ENCODE assay signal across 1 cellular context in the genomic region with DNA sequence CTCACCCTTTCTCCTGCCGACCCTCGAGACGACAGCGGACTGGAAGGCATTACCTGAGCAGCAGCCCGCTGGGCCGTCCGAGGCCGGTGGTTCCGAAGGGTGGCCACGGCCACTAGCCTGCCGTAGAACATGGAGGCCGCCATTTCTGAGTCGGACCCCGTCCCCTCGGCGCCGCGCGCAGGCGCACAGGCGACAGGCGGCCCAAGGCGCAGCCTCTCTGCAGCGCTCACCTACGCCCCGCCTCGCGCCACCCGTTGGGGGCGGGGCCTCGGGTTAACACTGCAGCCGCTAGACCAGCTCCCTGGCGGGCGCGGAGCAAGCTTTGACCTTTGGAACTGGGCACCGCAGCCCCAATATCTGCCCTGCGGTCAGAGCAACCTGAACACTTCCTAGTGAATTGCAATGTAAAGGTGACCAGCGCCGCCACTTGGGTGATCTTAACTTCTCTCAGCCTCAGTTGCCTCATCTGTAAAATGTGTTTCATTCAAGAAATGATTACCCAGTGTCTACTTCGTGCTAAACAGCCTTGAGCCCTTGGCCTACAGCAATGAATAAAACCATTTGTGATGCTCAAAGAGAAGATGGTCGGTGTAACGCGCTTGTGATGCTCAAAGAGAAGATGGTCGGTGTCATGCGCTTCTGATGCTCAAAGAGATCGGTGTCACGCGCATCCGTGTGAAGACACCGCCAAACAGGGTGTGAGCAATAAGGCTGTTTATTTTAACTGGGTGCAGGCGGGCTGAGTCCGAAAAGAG.
TF ChIP-seq lines count a peak whose summit lies in the region.

A gene (minus strand): TSS at position 147 of the 755 bp plus-strand sequence. CDS start 4 bp downstream, at position 143.

TF ChIP-seq in GM23338, 12 proteins besides CTCF, POLR2A, EP300 and RAD21 (continued from another document):
- TF ChIP-seq, protein P1, sequence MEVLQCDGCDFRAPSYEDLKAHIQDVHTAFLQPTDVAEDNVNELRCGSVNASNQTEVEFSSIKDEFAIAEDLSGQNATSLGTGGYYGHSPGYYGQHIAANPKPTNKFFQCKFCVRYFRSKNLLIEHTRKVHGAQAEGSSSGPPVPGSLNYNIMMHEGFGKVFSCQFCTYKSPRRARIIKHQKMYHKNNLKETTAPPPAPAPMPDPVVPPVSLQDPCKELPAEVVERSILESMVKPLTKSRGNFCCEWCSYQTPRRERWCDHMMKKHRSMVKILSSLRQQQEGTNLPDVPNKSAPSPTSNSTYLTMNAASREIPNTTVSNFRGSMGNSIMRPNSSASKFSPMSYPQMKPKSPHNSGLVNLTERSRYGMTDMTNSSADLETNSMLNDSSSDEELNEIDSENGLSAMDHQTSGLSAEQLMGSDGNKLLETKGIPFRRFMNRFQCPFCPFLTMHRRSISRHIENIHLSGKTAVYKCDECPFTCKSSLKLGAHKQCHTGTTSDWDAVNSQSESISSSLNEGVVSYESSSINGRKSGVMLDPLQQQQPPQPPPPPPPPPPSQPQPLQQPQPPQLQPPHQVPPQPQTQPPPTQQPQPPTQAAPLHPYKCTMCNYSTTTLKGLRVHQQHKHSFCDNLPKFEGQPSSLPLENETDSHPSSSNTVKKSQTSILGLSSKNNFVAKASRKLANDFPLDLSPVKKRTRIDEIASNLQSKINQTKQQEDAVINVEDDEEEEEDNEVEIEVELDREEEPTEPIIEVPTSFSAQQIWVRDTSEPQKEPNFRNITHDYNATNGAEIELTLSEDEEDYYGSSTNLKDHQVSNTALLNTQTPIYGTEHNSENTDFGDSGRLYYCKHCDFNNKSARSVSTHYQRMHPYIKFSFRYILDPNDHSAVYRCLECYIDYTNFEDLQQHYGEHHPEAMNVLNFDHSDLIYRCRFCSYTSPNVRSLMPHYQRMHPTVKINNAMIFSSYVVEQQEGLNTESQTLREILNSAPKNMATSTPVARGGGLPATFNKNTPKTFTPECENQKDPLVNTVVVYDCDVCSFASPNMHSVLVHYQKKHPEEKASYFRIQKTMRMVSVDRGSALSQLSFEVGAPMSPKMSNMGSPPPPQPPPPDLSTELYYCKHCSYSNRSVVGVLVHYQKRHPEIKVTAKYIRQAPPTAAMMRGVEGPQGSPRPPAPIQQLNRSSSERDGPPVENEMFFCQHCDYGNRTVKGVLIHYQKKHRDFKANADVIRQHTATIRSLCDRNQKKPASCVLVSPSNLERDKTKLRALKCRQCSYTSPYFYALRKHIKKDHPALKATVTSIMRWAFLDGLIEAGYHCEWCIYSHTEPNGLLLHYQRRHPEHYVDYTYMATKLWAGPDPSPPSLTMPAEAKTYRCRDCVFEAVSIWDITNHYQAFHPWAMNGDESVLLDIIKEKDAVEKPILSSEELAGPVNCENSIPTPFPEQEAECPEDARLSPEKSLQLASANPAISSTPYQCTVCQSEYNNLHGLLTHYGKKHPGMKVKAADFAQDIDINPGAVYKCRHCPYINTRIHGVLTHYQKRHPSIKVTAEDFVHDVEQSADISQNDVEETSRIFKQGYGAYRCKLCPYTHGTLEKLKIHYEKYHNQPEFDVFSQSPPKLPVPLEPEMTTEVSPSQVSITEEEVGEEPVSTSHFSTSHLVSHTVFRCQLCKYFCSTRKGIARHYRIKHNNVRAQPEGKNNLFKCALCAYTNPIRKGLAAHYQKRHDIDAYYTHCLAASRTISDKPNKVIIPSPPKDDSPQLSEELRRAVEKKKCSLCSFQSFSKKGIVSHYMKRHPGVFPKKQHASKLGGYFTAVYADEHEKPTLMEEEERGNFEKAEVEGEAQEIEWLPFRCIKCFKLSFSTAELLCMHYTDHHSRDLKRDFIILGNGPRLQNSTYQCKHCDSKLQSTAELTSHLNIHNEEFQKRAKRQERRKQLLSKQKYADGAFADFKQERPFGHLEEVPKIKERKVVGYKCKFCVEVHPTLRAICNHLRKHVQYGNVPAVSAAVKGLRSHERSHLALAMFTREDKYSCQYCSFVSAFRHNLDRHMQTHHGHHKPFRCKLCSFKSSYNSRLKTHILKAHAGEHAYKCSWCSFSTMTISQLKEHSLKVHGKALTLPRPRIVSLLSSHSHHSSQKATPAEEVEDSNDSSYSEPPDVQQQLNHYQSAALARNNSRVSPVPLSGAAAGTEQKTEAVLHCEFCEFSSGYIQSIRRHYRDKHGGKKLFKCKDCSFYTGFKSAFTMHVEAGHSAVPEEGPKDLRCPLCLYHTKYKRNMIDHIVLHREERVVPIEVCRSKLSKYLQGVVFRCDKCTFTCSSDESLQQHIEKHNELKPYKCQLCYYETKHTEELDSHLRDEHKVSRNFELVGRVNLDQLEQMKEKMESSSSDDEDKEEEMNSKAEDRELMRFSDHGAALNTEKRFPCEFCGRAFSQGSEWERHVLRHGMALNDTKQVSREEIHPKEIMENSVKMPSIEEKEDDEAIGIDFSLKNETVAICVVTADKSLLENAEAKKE (CRISPR knock-in tag; IDR thresholded peaks at IDR 0.05): no peak
- TF ChIP-seq ZNF114 (CRISPR knock-in tag; IDR thresholded peaks at IDR 0.05): no peak
- TF ChIP-seq, protein P2, sequence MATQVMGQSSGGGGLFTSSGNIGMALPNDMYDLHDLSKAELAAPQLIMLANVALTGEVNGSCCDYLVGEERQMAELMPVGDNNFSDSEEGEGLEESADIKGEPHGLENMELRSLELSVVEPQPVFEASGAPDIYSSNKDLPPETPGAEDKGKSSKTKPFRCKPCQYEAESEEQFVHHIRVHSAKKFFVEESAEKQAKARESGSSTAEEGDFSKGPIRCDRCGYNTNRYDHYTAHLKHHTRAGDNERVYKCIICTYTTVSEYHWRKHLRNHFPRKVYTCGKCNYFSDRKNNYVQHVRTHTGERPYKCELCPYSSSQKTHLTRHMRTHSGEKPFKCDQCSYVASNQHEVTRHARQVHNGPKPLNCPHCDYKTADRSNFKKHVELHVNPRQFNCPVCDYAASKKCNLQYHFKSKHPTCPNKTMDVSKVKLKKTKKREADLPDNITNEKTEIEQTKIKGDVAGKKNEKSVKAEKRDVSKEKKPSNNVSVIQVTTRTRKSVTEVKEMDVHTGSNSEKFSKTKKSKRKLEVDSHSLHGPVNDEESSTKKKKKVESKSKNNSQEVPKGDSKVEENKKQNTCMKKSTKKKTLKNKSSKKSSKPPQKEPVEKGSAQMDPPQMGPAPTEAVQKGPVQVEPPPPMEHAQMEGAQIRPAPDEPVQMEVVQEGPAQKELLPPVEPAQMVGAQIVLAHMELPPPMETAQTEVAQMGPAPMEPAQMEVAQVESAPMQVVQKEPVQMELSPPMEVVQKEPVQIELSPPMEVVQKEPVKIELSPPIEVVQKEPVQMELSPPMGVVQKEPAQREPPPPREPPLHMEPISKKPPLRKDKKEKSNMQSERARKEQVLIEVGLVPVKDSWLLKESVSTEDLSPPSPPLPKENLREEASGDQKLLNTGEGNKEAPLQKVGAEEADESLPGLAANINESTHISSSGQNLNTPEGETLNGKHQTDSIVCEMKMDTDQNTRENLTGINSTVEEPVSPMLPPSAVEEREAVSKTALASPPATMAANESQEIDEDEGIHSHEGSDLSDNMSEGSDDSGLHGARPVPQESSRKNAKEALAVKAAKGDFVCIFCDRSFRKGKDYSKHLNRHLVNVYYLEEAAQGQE (IDR thresholded peaks at IDR 0.05; ENCODE audit: unreplicated experiment): no peak
- TF ChIP-seq, protein P3, sequence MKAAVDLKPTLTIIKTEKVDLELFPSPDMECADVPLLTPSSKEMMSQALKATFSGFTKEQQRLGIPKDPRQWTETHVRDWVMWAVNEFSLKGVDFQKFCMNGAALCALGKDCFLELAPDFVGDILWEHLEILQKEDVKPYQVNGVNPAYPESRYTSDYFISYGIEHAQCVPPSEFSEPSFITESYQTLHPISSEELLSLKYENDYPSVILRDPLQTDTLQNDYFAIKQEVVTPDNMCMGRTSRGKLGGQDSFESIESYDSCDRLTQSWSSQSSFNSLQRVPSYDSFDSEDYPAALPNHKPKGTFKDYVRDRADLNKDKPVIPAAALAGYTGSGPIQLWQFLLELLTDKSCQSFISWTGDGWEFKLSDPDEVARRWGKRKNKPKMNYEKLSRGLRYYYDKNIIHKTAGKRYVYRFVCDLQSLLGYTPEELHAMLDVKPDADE (IDR thresholded peaks at IDR 0.05): no peak
- TF ChIP-seq CREB1 (CRISPR knock-in tag; IDR thresholded peaks at IDR 0.05; ENCODE audit: low read depth): peak; percentile 18; the same call in 1 of the 2 replicates
TF ChIP-seq in GM23338: peak in this region for 2.
